Comparison of ENCODE assay signal across 10 cellular contexts in the genomic region with DNA sequence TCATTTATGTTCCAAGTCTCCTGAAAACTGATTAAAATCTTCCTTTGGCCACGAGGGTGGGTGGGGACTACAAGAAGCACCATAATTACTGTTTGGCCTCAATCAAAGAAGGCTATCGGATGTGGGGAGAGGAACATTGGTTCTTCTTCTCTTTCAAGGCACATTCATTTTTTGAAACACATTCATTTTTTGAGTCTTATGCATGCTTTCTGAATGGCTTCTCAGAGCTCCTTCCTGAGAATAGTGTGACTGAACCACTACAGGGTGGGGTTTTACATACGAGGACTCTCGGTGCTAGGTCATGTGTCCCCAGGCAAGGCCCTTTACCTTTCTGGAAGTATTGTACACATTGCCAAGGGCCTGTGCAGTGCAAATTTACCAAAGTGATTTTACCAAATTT. TPM values are rescaled to one million over a fixed set of nuclear protein-coding genes. Genes with fewer than 3 reads are reported as not detected.
"Had no signal": no experiment of that assay in that cellular context is flagged by ENCODE, and none has a peak within 500 bp of the region (broad histone marks: within the 10 kb centered on the region; RNA-seq: fewer than 3 reads in every experiment).

No MANE protein-coding gene starts in this region.

- H3K27ac ChIP-seq: HL-60, KMS-11 had no signal

- H3K9ac ChIP-seq: KMS-11 had no signal

- H3K4me2 ChIP-seq: KMS-11 had no signal

- H3K4me3 ChIP-seq: K562 had no signal

- FAIRE-seq: HepG2, HTR-8/SVneo, K562 had no signal

- ATAC-seq: HepG2, K562 had no signal

- DNase-seq: IMR-90, KBM-7, KG1 had no signal

RNA-seq across cellular contexts. Expression of a gene that starts 7.0 kb away (rescaled TPM):
- total RNA-seq: HepG2, HT-29, K562 had no signal
- polyA plus RNA-seq: HepG2, IgD-negative memory B cell, K562 had no signal
